In genomic region chr20:41509316-41509715, GRCh38 we compare ENCODE assay signal across 1 cellular context.
TF ChIP-seq lines count a peak whose summit lies in the region.

No MANE protein-coding gene starts in this region.

TF ChIP-seq in HepG2, 621 proteins besides CTCF, POLR2A, EP300 and RAD21 (continued from another document):
- TF ChIP-seq ZNF597 (CRISPR knock-in tag; IDR thresholded peaks at IDR 0.05), result no peak
